In genomic region chr18:8020133-8020846, GRCh38 we compare ENCODE assay signal across 21 cellular contexts.
"Had no signal": no experiment of that assay in that cellular context is flagged by ENCODE, and none has a peak within 500 bp of the region (broad histone marks: within the 10 kb centered on the region; RNA-seq: fewer than 3 reads in every experiment).

No MANE protein-coding gene starts in this region.

- H3K27me3 ChIP-seq: brain microvascular endothelial cell, dorsolateral prefrontal cortex, gastrocnemius medialis, heart left ventricle, neutrophil, spleen, testis, upper lobe of left lung had no signal

- DNase-seq: activated CD4-positive, alpha-beta memory T cell treated with anti-CD3 and anti-CD28 coated beads, Interleukin-2, amount 10 ng/mL, durations not matched to agents 7 days and 5 days; activated CD4-positive, alpha-beta T cell treated with anti-CD3 and anti-CD28 coated beads, Interleukin-2, amount 10 ng/mL, durations not matched to agents 24 days and 14 days; activated effector memory CD4-positive, alpha-beta T cell treated with Interleukin-2 at 50 U/mL for 16 hours; activated naive CD4-positive, alpha-beta T cell treated with anti-CD3 and anti-CD28 coated beads for 36 hours; activated T-cell treated with anti-CD3 and anti-CD28 coated beads, Interleukin-2, amount 50 U/mL, for 72 hours; brain microvascular endothelial cell; caudate nucleus; dorsolateral prefrontal cortex; effector memory CD8-positive, alpha-beta T cell; gastrocnemius medialis; heart left ventricle; left colon; naive thymus-derived CD4-positive, alpha-beta T cell; spleen; stimulated activated CD4-positive, alpha-beta T cell treated with anti-CD3 and anti-CD28 coated beads, Interleukin-4, amount 100 ng/mL, for 1 hour; stimulated activated naive CD4-positive, alpha-beta T cell; T-cell; testis; upper lobe of left lung had no signal

- H3K4me3 ChIP-seq: dorsolateral prefrontal cortex, gastrocnemius medialis, heart left ventricle, spleen, testis, upper lobe of left lung had no signal

- H3K36me3 ChIP-seq: brain microvascular endothelial cell, gastrocnemius medialis, heart left ventricle, neutrophil, spleen, upper lobe of left lung had no signal

- H3K27ac ChIP-seq: brain microvascular endothelial cell, dorsolateral prefrontal cortex, gastrocnemius medialis, neutrophil, spleen, testis, upper lobe of left lung, VCaP had no signal

- H3K4me1 ChIP-seq: spleen, testis had no signal

- H3K9me3 ChIP-seq: gastrocnemius medialis, heart left ventricle, neutrophil, spleen, testis, upper lobe of left lung had no signal
